4 cellular contexts compared by ENCODE assay signal in genomic region chr13:28532226-28533048, GRCh38.
TF ChIP-seq lines count a peak whose summit lies in the region.

No MANE protein-coding gene starts in this region.

TF ChIP-seq in A549, 52 proteins besides CTCF, POLR2A, EP300 and RAD21:
- TF ChIP-seq FOXS1 (CRISPR knock-in tag; IDR thresholded peaks at IDR 0.05) (no peak), TP53 (CRISPR knock-in tag; IDR thresholded peaks at IDR 0.05) (no peak), RARB (CRISPR knock-in tag; IDR thresholded peaks at IDR 0.05) (no peak), HOXB13 (CRISPR knock-in tag; IDR thresholded peaks at IDR 0.05; ENCODE audit: low read depth) (no peak), ZC3H11A (IDR thresholded peaks at IDR 0.05) (no peak), NR3C1 (IDR thresholded peaks at IDR 0.05) (no peak), SREBF2 (IDR thresholded peaks at IDR 0.05) (no peak)

TF ChIP-seq in GM23338, 12 proteins besides CTCF, POLR2A, EP300 and RAD21:
- TF ChIP-seq EZH2 (IDR thresholded peaks at IDR 0.05; ENCODE audit: low read depth, unreplicated experiment): peak; percentile 7
- no peak for TF ChIP-seq JUNB (IDR thresholded peaks at IDR 0.05; ENCODE audit: unreplicated experiment)
- no peak for TF ChIP-seq ETS1 (IDR thresholded peaks at IDR 0.05)
- no peak for TF ChIP-seq ZNF114 (CRISPR knock-in tag; IDR thresholded peaks at IDR 0.05)
- no peak for TF ChIP-seq NANOG (IDR thresholded peaks at IDR 0.05; ENCODE audit: borderline replicate concordance)
TF ChIP-seq in GM23338: peak in this region for 1.

TF ChIP-seq in GM12878, 131 proteins besides CTCF, POLR2A, EP300 and RAD21:
- TF ChIP-seq BHLHE40 (IDR thresholded peaks at IDR 0.05; ENCODE audit: borderline replicate concordance in 1 of 2, low read depth in 2 of 2, low read length in 1 of 2) (peak in 1 of 2 experiments; percentile 49; a peak in 2 of 4 replicates), PBX3 (IDR thresholded peaks at IDR 0.05; ENCODE audit: insufficient replicate concordance, low read depth, low read length) (no peak), IKZF1 (conservative IDR thresholded peaks at IDR 0.05) (peak; percentile 47), HDAC6 (IDR thresholded peaks at IDR 0.05; ENCODE audit: unreplicated experiment) (peak; percentile 78), LARP7 (IDR thresholded peaks at IDR 0.05) (0 out of 2 replicates have a peak, but pooled peaks have one; percentile 29), NR2F1 (conservative IDR thresholded peaks at IDR 0.05) (0 out of 2 replicates have a peak, but pooled peaks have one; percentile 21), SPI1 (IDR thresholded peaks at IDR 0.05; ENCODE audit: borderline replicate concordance, insufficient read depth, low read depth, low read length) (no peak), RFX5 (IDR thresholded peaks at IDR 0.05; ENCODE audit: low read depth, low read length) (no peak), SUZ12 (IDR thresholded peaks at IDR 0.05; ENCODE audit: unreplicated experiment) (peak; percentile 32)
TF ChIP-seq in GM12878: peak in this region for 6.

TF ChIP-seq in HEK293T, 16 proteins besides CTCF, POLR2A, EP300 and RAD21:
- no peak for TF ChIP-seq BHLHE40 (IDR thresholded peaks at IDR 0.05; ENCODE audit: borderline replicate concordance)
- TF ChIP-seq FOXA1 (IDR thresholded peaks at IDR 0.05): no peak
- no peak for TF ChIP-seq PKNOX1 (IDR thresholded peaks at IDR 0.05)
- no peak for TF ChIP-seq CTBP1 (IDR thresholded peaks at IDR 0.05; ENCODE audit: borderline replicate concordance)
- TF ChIP-seq NFRKB (IDR thresholded peaks at IDR 0.05): no peak
- TF ChIP-seq LEF1 (IDR thresholded peaks at IDR 0.05; ENCODE audit: borderline replicate concordance): no peak
- TF ChIP-seq FOXM1 (IDR thresholded peaks at IDR 0.05; ENCODE audit: borderline replicate concordance): no peak
- TF ChIP-seq HDGF (IDR thresholded peaks at IDR 0.05; ENCODE audit: borderline replicate concordance): no peak
- no peak for TF ChIP-seq L3MBTL2 (conservative IDR thresholded peaks at IDR 0.05)
- no peak for TF ChIP-seq FOXK2 (IDR thresholded peaks at IDR 0.05)
- no peak for TF ChIP-seq TARDBP (IDR thresholded peaks at IDR 0.05)
- no peak for TF ChIP-seq ARNT (IDR thresholded peaks at IDR 0.05)
- no peak for TF ChIP-seq ELF4 (IDR thresholded peaks at IDR 0.05)
- TF ChIP-seq ZNF384 (IDR thresholded peaks at IDR 0.05): no peak
- TF ChIP-seq SUZ12 (IDR thresholded peaks at IDR 0.05): no peak
- no peak for TF ChIP-seq SP1 (IDR thresholded peaks at IDR 0.05)
